10 cellular contexts compared by ENCODE assay signal in the genomic region with DNA sequence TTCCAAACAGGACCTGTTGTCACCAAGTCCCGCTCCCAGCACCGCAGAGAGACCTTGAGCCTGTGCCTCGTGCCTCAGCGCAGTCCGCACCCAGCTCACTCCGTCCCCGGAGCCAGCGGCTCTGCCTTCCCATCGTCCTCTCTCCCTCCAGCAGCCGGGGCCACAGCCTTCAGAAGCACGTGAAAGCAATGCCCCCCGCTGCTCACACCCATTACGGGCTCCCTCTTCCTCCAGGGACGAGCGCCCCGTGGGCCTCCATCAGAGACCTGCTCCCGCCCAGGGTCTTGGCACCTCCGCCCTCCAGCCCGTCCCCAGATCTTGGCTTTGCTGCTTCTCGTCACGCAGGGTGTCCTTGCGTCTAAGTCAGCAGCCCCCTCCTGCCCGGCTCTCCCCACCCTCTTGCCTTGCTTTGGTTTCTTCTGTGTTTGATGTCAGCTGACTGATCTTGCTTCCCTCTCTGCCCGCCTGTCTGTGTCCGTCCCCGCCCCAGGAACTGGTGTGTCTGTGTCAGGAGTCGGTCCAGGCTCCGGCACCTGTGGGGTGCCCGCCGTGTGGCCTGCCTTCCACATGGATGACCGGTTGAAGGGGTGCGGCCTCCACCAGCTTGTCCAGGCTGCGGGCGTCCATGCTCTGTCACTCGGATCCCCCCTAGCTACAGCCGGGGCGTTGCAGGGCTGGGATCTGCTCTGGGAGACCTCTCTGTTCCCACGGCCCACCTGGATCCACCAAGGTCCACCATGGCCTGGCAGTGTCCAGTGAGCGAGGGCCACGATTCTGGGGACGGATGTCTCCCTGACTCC.
DNase-seq lines count a peak whose midpoint lies in the region; ATAC-seq and TF ChIP-seq lines count a peak whose summit lies in the region.
"Had no signal": no experiment of that assay in that cellular context is flagged by ENCODE, and none has a peak within 500 bp of the region (broad histone marks: within the 10 kb centered on the region; RNA-seq: fewer than 3 reads in every experiment).

No MANE protein-coding gene starts in this region.

- H3K27me3 ChIP-seq in GM23338 (ENCODE audit: insufficient read depth) = no peaks in the 10 kb centered on the region
- H3K27me3 ChIP-seq in brain microvascular endothelial cell (replicated peaks) = no peaks in the 10 kb centered on the region
- H3K27me3 ChIP-seq: uterus had no signal

- H3K4me1 ChIP-seq in GM23338 (ENCODE audit: insufficient read depth) = no peaks in the 10 kb centered on the region
- H3K4me1 ChIP-seq: uterus had no signal

- TF ChIP-seq CTCF in GM23338 (conservative IDR thresholded peaks at IDR 0.05; ENCODE audit: low read depth in 2 of 2) = no peak
- TF ChIP-seq CTCF in brain microvascular endothelial cell (IDR thresholded peaks at IDR 0.05; ENCODE audit: low read depth, low read length, missing control alignments) = no peak

- H3K4me1 Mint-ChIP-seq in GM23338 = no peaks in the 10 kb centered on the region
- peaks cover 13% of the 10 kb centered on the region for H3K4me1 Mint-ChIP-seq in activated CD4-positive, alpha-beta memory T cell treated with anti-CD3 and anti-CD28 coated beads for 36 hours (ENCODE audit: low read depth)

- peaks cover 4% of the 10 kb centered on the region; the same call in 2 of the 3 replicates for H3K9me3 Mint-ChIP-seq in GM23338
- H3K9me3 Mint-ChIP-seq in activated CD4-positive, alpha-beta memory T cell treated with anti-CD3 and anti-CD28 coated beads for 36 hours = peaks cover 14% of the 10 kb centered on the region

- peaks cover 9% of the 10 kb centered on the region for H3K27me3 Mint-ChIP-seq in GM23338 (ENCODE audit: insufficient read depth, low read depth, poor library complexity)
- no peaks in the 10 kb centered on the region for H3K27me3 Mint-ChIP-seq in activated CD4-positive, alpha-beta memory T cell treated with anti-CD3 and anti-CD28 coated beads for 36 hours

- no peaks in the 10 kb centered on the region for H3K36me3 Mint-ChIP-seq in GM23338 (ENCODE audit: low read depth)
- H3K36me3 Mint-ChIP-seq in activated CD4-positive, alpha-beta memory T cell treated with anti-CD3 and anti-CD28 coated beads for 36 hours = peaks cover 8% of the 10 kb centered on the region

- CTCF ChIA-PET in activated CD4-positive, alpha-beta memory T cell treated with anti-CD3 and anti-CD28 coated beads for 36 hours (lab: Charles Lee) = interaction anchor here (1.6 kb wide), 1 partner anchor 19 kb away, joined by 5 read pairs; no protein-coding TSS in a partner anchor

- no peak overlapping the region for H3K4me2 ChIP-seq in GM23338

- ATAC-seq in GM23338 = peak; percentile 68
- ATAC-seq in GM21447 (IDR thresholded peaks at IDR 0.05; ENCODE audit: unreplicated experiment) = no peak

- no peaks in the 10 kb centered on the region for H3K79me2 ChIP-seq in GM23338 (replicated peaks; ENCODE audit: insufficient read depth)

- POLR2A ChIA-PET in activated CD4-positive, alpha-beta memory T cell treated with anti-CD3 and anti-CD28 coated beads for 36 hours (lab: Charles Lee) = interaction anchor here (1.2 to 2.9 kb wide), 2 partner anchors 11 to 462 kb away, joined by 4 to 15 read pairs; no protein-coding TSS in a partner anchor

- intact Hi-C loops in activated CD4-positive, alpha-beta memory T cell treated with anti-CD3 and anti-CD28 coated beads for 36 hours (cut with micrococcal nuclease) = loop anchor here (1.0 to 5.0 kb wide), 2 partner anchors 10 to 570 kb away; no protein-coding TSS in a partner anchor

- H3K27ac Mint-ChIP-seq in GM23338 = no peak overlapping the region
- H3K27ac Mint-ChIP-seq in activated CD4-positive, alpha-beta memory T cell treated with anti-CD3 and anti-CD28 coated beads for 36 hours = peak overlapping the region; percentile 65

- no peak overlapping the region for H3K4me3 ChIP-seq in GM23338
- H3K4me3 ChIP-seq in brain microvascular endothelial cell (ENCODE audit: low read depth, low read length) = no peak overlapping the region
- H3K4me3 ChIP-seq: uterus had no signal

- H2AFZ ChIP-seq in GM23338 = peak overlapping the region; percentile 47

- in situ Hi-C loops in brain microvascular endothelial cell (cut with HindIII; ENCODE audit: low pct_ligation_motif_present, low sequenced_read_pairs) = no loop called here

- H3K9me2 ChIP-seq in GM23338 (ENCODE audit: insufficient read depth) = no peaks in the 10 kb centered on the region

- no peaks in the 10 kb centered on the region for H4K20me1 ChIP-seq in GM23338 (replicated peaks; ENCODE audit: insufficient read depth)

- no peaks in the 10 kb centered on the region for H3F3A ChIP-seq in GM23338 (replicated peaks; ENCODE audit: low read depth)

- H3K36me3 ChIP-seq in GM23338 (ENCODE audit: insufficient read depth) = no peaks in the 10 kb centered on the region
- no peaks in the 10 kb centered on the region for H3K36me3 ChIP-seq in brain microvascular endothelial cell (replicated peaks)
- H3K36me3 ChIP-seq: uterus had no signal

- no peak overlapping the region for H3K4me3 Mint-ChIP-seq in GM23338
- H3K4me3 Mint-ChIP-seq in activated CD4-positive, alpha-beta memory T cell treated with anti-CD3 and anti-CD28 coated beads for 36 hours = no peak overlapping the region

- H3K27ac ChIP-seq in GM23338 (ENCODE audit: low read depth) = no peak overlapping the region
- no peak overlapping the region for H3K27ac ChIP-seq in brain microvascular endothelial cell
- H3K27ac ChIP-seq: uterus had no signal

- DNase-seq in GM23338 (ENCODE audit: low spot score) (no peak), OCI-M1 (lab: John Stamatoyannopoulos, UW) (no peak), brain microvascular endothelial cell (no peak), NCI-H2227 (lab: John Stamatoyannopoulos, UW; ENCODE audit: unreplicated experiment) (no peak)
- peak; percentile 68 for DNase-seq in activated CD4-positive, alpha-beta memory T cell treated with anti-CD3 and anti-CD28 coated beads for 36 hours
- DNase-seq in central memory CD4-positive, alpha-beta T cell = peak; percentile 59
- peak; percentile 42 for DNase-seq in stimulated activated CD4-positive, alpha-beta T cell treated with anti-CD3 and anti-CD28 coated beads, Interleukin-4, amount 100 ng/mL, for 1 hour
- DNase-seq: NCI-H1105, uterus had no signal

TF ChIP-seq in GM23338, 12 proteins besides CTCF, POLR2A, EP300 and RAD21:
- TF ChIP-seq POLR2AphosphoS5 (IDR thresholded peaks at IDR 0.05; ENCODE audit: low read depth) (no peak), STAT1 (IDR thresholded peaks at IDR 0.05; ENCODE audit: unreplicated experiment) (no peak), CREB1 (CRISPR knock-in tag; IDR thresholded peaks at IDR 0.05; ENCODE audit: low read depth) (no peak), ZNF114 (CRISPR knock-in tag; IDR thresholded peaks at IDR 0.05) (no peak), ZNF331 (CRISPR knock-in tag; IDR thresholded peaks at IDR 0.05; ENCODE audit: low read depth) (no peak), EZH2phosphoT487 (IDR thresholded peaks at IDR 0.05; ENCODE audit: unreplicated experiment) (no peak)
- TF ChIP-seq, protein P1, sequence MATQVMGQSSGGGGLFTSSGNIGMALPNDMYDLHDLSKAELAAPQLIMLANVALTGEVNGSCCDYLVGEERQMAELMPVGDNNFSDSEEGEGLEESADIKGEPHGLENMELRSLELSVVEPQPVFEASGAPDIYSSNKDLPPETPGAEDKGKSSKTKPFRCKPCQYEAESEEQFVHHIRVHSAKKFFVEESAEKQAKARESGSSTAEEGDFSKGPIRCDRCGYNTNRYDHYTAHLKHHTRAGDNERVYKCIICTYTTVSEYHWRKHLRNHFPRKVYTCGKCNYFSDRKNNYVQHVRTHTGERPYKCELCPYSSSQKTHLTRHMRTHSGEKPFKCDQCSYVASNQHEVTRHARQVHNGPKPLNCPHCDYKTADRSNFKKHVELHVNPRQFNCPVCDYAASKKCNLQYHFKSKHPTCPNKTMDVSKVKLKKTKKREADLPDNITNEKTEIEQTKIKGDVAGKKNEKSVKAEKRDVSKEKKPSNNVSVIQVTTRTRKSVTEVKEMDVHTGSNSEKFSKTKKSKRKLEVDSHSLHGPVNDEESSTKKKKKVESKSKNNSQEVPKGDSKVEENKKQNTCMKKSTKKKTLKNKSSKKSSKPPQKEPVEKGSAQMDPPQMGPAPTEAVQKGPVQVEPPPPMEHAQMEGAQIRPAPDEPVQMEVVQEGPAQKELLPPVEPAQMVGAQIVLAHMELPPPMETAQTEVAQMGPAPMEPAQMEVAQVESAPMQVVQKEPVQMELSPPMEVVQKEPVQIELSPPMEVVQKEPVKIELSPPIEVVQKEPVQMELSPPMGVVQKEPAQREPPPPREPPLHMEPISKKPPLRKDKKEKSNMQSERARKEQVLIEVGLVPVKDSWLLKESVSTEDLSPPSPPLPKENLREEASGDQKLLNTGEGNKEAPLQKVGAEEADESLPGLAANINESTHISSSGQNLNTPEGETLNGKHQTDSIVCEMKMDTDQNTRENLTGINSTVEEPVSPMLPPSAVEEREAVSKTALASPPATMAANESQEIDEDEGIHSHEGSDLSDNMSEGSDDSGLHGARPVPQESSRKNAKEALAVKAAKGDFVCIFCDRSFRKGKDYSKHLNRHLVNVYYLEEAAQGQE (IDR thresholded peaks at IDR 0.05; ENCODE audit: unreplicated experiment) = no peak
- TF ChIP-seq, protein P2, sequence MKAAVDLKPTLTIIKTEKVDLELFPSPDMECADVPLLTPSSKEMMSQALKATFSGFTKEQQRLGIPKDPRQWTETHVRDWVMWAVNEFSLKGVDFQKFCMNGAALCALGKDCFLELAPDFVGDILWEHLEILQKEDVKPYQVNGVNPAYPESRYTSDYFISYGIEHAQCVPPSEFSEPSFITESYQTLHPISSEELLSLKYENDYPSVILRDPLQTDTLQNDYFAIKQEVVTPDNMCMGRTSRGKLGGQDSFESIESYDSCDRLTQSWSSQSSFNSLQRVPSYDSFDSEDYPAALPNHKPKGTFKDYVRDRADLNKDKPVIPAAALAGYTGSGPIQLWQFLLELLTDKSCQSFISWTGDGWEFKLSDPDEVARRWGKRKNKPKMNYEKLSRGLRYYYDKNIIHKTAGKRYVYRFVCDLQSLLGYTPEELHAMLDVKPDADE (IDR thresholded peaks at IDR 0.05) = no peak
TF ChIP-seq in GM23338: peak in this region for 0.

Comparison
In these comparisons a context has a peak if more than half of its experiments do, and no peak if none do; other contexts are left out.
1. DNase-seq: peak in activated CD4-positive, alpha-beta memory T cell treated with anti-CD3 and anti-CD28 coated beads for 36 hours (single experiment), central memory CD4-positive, alpha-beta T cell (single experiment) and stimulated activated CD4-positive, alpha-beta T cell treated with anti-CD3 and anti-CD28 coated beads, Interleukin-4, amount 100 ng/mL, for 1 hour (single experiment); none in GM23338 (single experiment), OCI-M1 (single experiment), brain microvascular endothelial cell (single experiment) and NCI-H2227 (single experiment).